Comparison of ENCODE assay signal across 14 cellular contexts in genomic region chr10:66564341-66564740, GRCh38.
"Had no signal": no experiment of that assay in that cellular context is flagged by ENCODE, and none has a peak within 500 bp of the region (broad histone marks: within the 10 kb centered on the region; RNA-seq: fewer than 3 reads in every experiment).

No MANE protein-coding gene starts in this region.

- DNase-seq: activated CD4-positive, alpha-beta memory T cell treated with anti-CD3 and anti-CD28 coated beads for 36 hours; activated CD4-positive, alpha-beta T cell treated with anti-CD3 and anti-CD28 coated beads for 36 hours; activated CD8-positive, alpha-beta memory T cell treated with anti-CD3 and anti-CD28 coated beads, Interleukin-2, amount 10 ng/mL, durations not matched to agents 7 days and 5 days; activated naive CD4-positive, alpha-beta T cell; activated naive CD8-positive, alpha-beta T cell treated with anti-CD3 and anti-CD28 coated beads, Interleukin-2, amount 10 ng/mL, durations not matched to agents 7 days and 5 days; body of pancreas; colonic mucosa; retina; stimulated activated CD4-positive, alpha-beta T cell treated with anti-CD3 and anti-CD28 coated beads, Interleukin-2, amount 100 ng/mL, for 24 hours; stimulated activated naive CD8-positive, alpha-beta T cell treated with anti-CD3 and anti-CD28 coated beads, Interleukin-15, Interleukin-2, amounts not matched to agents 100 U/mL and 50 U/mL, for 24 hours had no signal

- H3K79me2 ChIP-seq: parathyroid adenoma had no signal

- H3K27me3 ChIP-seq: body of pancreas, colonic mucosa, tibial nerve had no signal

- H3K4me3 ChIP-seq: body of pancreas, colonic mucosa, lung, tibial nerve had no signal

- H3K27ac ChIP-seq: body of pancreas, colonic mucosa, parathyroid adenoma, tibial nerve had no signal

- H3K4me1 ChIP-seq: body of pancreas, colonic mucosa, parathyroid adenoma, tibial nerve had no signal

- H3K9ac ChIP-seq: parathyroid adenoma had no signal

- H3K9me3 ChIP-seq: body of pancreas, colonic mucosa, tibial nerve had no signal

- H3K36me3 ChIP-seq: colonic mucosa, tibial nerve had no signal

- H2AFZ ChIP-seq: parathyroid adenoma had no signal

- ATAC-seq: activated CD4-positive, alpha-beta T cell treated with anti-CD3 and anti-CD28 coated beads for 36 hours; activated CD8-positive, alpha-beta memory T cell treated with anti-CD3 and anti-CD28 coated beads, Interleukin-2, amount 10 ng/mL, durations not matched to agents 7 days and 5 days; body of pancreas; left lobe of liver; stimulated activated naive CD8-positive, alpha-beta T cell treated with anti-CD3 and anti-CD28 coated beads, Interleukin-15, Interleukin-2, amounts not matched to agents 100 U/mL and 50 U/mL, for 24 hours had no signal
